In the genomic region with DNA sequence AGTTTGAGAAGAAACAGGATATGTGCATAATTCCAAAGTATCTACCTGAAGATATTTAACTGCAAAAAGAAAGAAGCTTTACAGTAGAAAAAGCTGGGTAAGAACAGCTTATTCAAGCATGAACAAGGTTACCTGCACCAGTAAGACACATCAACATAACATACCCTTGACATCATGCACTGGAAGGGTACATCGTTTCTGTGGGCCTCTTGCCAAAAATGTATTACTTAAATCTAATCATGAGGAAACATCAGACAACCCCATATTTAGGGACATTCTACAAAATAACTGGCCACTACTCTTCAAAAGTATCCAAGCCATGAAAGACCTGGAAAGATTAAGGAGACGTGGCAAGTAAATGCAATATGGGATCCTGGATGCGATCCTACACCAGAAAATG, we compare ENCODE assay signal across 13 cellular contexts. TPM values are rescaled to one million over a fixed set of nuclear protein-coding genes. Genes with fewer than 3 reads are reported as not detected.
DNase-seq lines count a peak whose midpoint lies in the region; ATAC-seq, FAIRE-seq and TF ChIP-seq lines count a peak whose summit lies in the region.
"Had no signal": no experiment of that assay in that cellular context is flagged by ENCODE, and none has a peak within 500 bp of the region (broad histone marks: within the 10 kb centered on the region; RNA-seq: fewer than 3 reads in every experiment).

No MANE protein-coding gene starts in this region.

- H3K36me3 Mint-ChIP-seq in activated naive CD8-positive, alpha-beta T cell = peaks cover 6% of the 10 kb centered on the region
- peaks cover 9% of the 10 kb centered on the region for H3K36me3 Mint-ChIP-seq in activated naive CD8-positive, alpha-beta T cell treated with anti-CD3 and anti-CD28 coated beads, Interleukin-2, amount 50 U/mL, for 24 hours (ENCODE audit: low read depth)

- ATAC-seq in activated naive CD8-positive, alpha-beta T cell treated with anti-CD3 and anti-CD28 coated beads, Interleukin-2, amount 50 U/mL, for 24 hours = no peak
- no peak for ATAC-seq in HG03571 (IDR thresholded peaks at IDR 0.05; ENCODE audit: unreplicated experiment)
- ATAC-seq: HCT116 had no signal

- peaks cover 83% of the 10 kb centered on the region for H3K4me1 Mint-ChIP-seq in activated naive CD8-positive, alpha-beta T cell (ENCODE audit: low read depth)
- H3K4me1 Mint-ChIP-seq in activated naive CD8-positive, alpha-beta T cell treated with anti-CD3 and anti-CD28 coated beads, Interleukin-2, amount 50 U/mL, for 24 hours = peaks cover 66% of the 10 kb centered on the region

- DNase-seq in activated naive CD8-positive, alpha-beta T cell treated with anti-CD3 and anti-CD28 coated beads, Interleukin-2, amount 50 U/mL, for 24 hours = no peak
- DNase-seq in RCC 7860 (ENCODE audit: low spot score) (no peak), glomerular visceral epithelial cell (ENCODE audit: extremely low spot score) (peak; percentile 17), SK-N-DZ (ENCODE audit: low spot score) (no peak), erythroblast (lab: John Stamatoyannopoulos, UW) (no peak)
- DNase-seq: ACHN, C1 segment of cervical spinal cord, DMS53, GF-D8 had no signal

- H3K27ac Mint-ChIP-seq in activated naive CD8-positive, alpha-beta T cell = peak overlapping the region; percentile 95
- no peak overlapping the region for H3K27ac Mint-ChIP-seq in activated naive CD8-positive, alpha-beta T cell treated with anti-CD3 and anti-CD28 coated beads, Interleukin-2, amount 50 U/mL, for 24 hours

- no peaks in the 10 kb centered on the region for H3K27me3 Mint-ChIP-seq in activated naive CD8-positive, alpha-beta T cell
- no peaks in the 10 kb centered on the region for H3K27me3 Mint-ChIP-seq in activated naive CD8-positive, alpha-beta T cell treated with anti-CD3 and anti-CD28 coated beads, Interleukin-2, amount 50 U/mL, for 24 hours

- no peaks in the 10 kb centered on the region for H3K9me3 Mint-ChIP-seq in activated naive CD8-positive, alpha-beta T cell (ENCODE audit: low read depth)
- H3K9me3 Mint-ChIP-seq in activated naive CD8-positive, alpha-beta T cell treated with anti-CD3 and anti-CD28 coated beads, Interleukin-2, amount 50 U/mL, for 24 hours = no peaks in the 10 kb centered on the region

- FAIRE-seq in RCC 7860 (lab: Jason Lieb, UNC) = peak; percentile 34
- FAIRE-seq: H54 had no signal

- H3K4me3 Mint-ChIP-seq in activated naive CD8-positive, alpha-beta T cell = no peak overlapping the region
- H3K4me3 Mint-ChIP-seq in activated naive CD8-positive, alpha-beta T cell treated with anti-CD3 and anti-CD28 coated beads, Interleukin-2, amount 50 U/mL, for 24 hours = no peak overlapping the region

- no peak for TF ChIP-seq POLR2A in erythroblast (IDR thresholded peaks at IDR 0.05; ENCODE audit: low read length)

RNA-seq across cellular contexts. Expression of a gene that starts 18.9 kb away (rescaled TPM):
- 1.5 and 1.6 TPM in 2 replicates for polyA plus RNA-seq in SK-N-DZ (2014; cell fraction: cytosol; rRNA removed)
- polyA plus RNA-seq in SK-N-DZ (2014; cell fraction: nucleus; rRNA removed) = 0.46 and 0.61 TPM in 2 replicates
